Comparison of ENCODE assay signal across 10 cellular contexts in the genomic region with DNA sequence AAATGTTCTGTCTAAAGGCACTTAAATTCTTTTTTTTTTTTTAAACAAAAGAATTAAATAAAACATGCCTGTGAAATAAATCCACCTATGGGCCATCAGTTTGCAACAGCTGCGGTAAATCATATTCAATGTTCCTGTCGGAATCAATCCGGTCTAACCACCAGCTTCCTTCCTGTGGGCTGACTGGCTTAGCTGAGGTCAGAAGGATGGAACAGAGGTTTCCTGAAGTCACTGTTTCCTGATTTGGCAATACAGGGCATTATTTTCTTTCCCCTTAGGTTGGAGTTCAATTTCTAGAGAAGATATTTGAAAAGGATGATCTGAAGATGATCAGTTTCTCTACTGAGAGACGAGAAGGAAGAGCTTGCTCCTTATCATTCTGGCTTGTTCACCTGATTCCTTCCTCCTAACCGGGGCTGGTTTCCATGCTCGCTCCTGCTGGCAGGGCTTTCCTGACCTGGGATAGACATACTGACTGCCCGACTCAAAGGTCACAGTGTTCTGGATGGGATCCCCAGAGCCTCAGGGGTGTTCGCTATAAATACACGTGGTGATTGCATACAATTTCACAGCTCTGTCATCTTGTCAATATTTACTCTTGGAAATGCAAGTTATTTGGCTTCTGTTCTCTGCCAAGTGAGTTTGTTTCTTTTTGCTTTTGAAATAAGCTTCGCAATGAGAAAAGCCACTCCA. TPM values are rescaled to one million over a fixed set of nuclear protein-coding genes. Genes with fewer than 3 reads are reported as not detected.
DNase-seq lines count a peak whose midpoint lies in the region; ATAC-seq, FAIRE-seq and TF ChIP-seq lines count a peak whose summit lies in the region.
"Had no signal": no experiment of that assay in that cellular context is flagged by ENCODE, and none has a peak within 500 bp of the region (broad histone marks: within the 10 kb centered on the region; RNA-seq: fewer than 3 reads in every experiment).

No MANE protein-coding gene starts in this region.

- FAIRE-seq in K562 (lab: Jason Lieb, UNC) (no peak), HepG2 (lab: Jason Lieb, UNC) (peak; percentile 74)

- DNase-seq in AML-193 (lab: John Stamatoyannopoulos, UW) (peak; percentile 30 to 41), HT1080 (ENCODE audit: low read depth) (peak; percentile 80), K562 (ENCODE audit: extremely low read depth in 1 of 4, low spot score in 3 of 4) (no peak), HepG2 (ENCODE audit: low spot score) (peak; percentile 73), NCI-H1105 (lab: John Stamatoyannopoulos, UW) (no peak), NCI-H1048 (lab: John Stamatoyannopoulos, UW) (no peak), Peyer's patch (no peak), hypothalamus (lab: John Stamatoyannopoulos, UW) (no peak)
- DNase-seq: stimulated activated naive CD8-positive, alpha-beta T cell treated with anti-CD3 and anti-CD28 coated beads, Interleukin-15, Interleukin-2, amounts not matched to agents 100 U/mL and 50 U/mL, for 24 hours had no signal

- TF ChIP-seq CTCF in K562 (IDR thresholded peaks at IDR 0.05 in 2 of 3, conservative IDR thresholded peaks at IDR 0.05 in 1 of 3; ENCODE audit: insufficient read depth in 2 of 3, low read depth in 1 of 3, low read length in 3 of 3) (no peak), HepG2 (CRISPR knock-in tag; IDR thresholded peaks at IDR 0.05) (no peak), Peyer's patch (IDR thresholded peaks at IDR 0.05) (no peak)

- H3K4me2 ChIP-seq in K562 (ENCODE audit: insufficient read depth, low read length) (no peak overlapping the region), HepG2 (ENCODE audit: low read depth, low read length) (peak overlapping the region; percentile 69)

- H3K4me3 ChIP-seq in K562 (no peak overlapping the region), HepG2 (replicated peaks in 1 of 3; ENCODE audit: insufficient read depth in 1 of 3, low read depth in 2 of 3, low read length in 3 of 3) (peak overlapping the region in 2 of 3 experiments; percentile 19 to 24; a peak in 4 of 6 replicates), Peyer's patch (no peak overlapping the region)

- ATAC-seq in K562 (no peak), HepG2 (peak; percentile 100)
- ATAC-seq: stimulated activated naive CD8-positive, alpha-beta T cell treated with anti-CD3 and anti-CD28 coated beads, Interleukin-15, Interleukin-2, amounts not matched to agents 100 U/mL and 50 U/mL, for 24 hours had no signal

- CTCF ChIA-PET in K562 (lab: Yijun Ruan, JAX; ENCODE audit: low intra/inter-chr PET ratio) (no interaction called here), HepG2 (lab: Yijun Ruan, JAX; ENCODE audit: low intra/inter-chr PET ratio, low total read pairs) (no interaction called here)

- no peak for TF ChIP-seq RAD21 in K562 (CRISPR knock-in tag; conservative IDR thresholded peaks at IDR 0.05 in 1 of 2, IDR thresholded peaks at IDR 0.05 in 1 of 2)
- TF ChIP-seq RAD21 in HepG2 (CRISPR knock-in tag; IDR thresholded peaks at IDR 0.05): no peak

- H3K79me2 ChIP-seq in K562 (ENCODE audit: control insufficient read depth, insufficient read depth, low read length): no peaks in the 10 kb centered on the region
- H3K79me2 ChIP-seq in HepG2 (ENCODE audit: insufficient read depth, low read length): no peaks in the 10 kb centered on the region

- H3K9me3 ChIP-seq in K562 (replicated peaks; ENCODE audit: control insufficient read depth, insufficient read depth, low read depth, low read length) (no peaks in the 10 kb centered on the region), HepG2 (ENCODE audit: low read length) (no peaks in the 10 kb centered on the region), Peyer's patch (no peaks in the 10 kb centered on the region)
- H3K9me3 ChIP-seq: neutrophil had no signal

- in situ Hi-C loops in K562 (cut with MboI): no loop called here
- in situ Hi-C loops in HepG2 (cut with HindIII; ENCODE audit: extremely low pct_ligation_motif_present, low pct_unique_long_range_greater_than_20kb): loop anchor here (10.0 kb wide), 1 partner anchor 81 kb away; no protein-coding TSS in a partner anchor

- intact Hi-C loops in K562 (cut with micrococcal nuclease): no loop called here
- intact Hi-C loops in HepG2 (cut with micrococcal nuclease; ENCODE audit: unreplicated experiment): loop anchor here (5.0 kb wide), 1 partner anchor 41 kb away; the partner anchor contains the start of gene CCDC110

- H4K20me1 ChIP-seq in K562 (replicated peaks; ENCODE audit: control insufficient read depth, insufficient read depth, low read length) (no peaks in the 10 kb centered on the region), HepG2 (ENCODE audit: insufficient read depth, low read length) (no peaks in the 10 kb centered on the region)

- BruUV-seq in K562 (replicated peaks; lab: Mats Ljungman, UMichigan) (no TSS peak), HepG2 (replicated peaks; lab: Mats Ljungman, UMichigan) (TSS peak; percentile 64)

- H3K9ac ChIP-seq in K562 (ENCODE audit: insufficient read depth in 1 of 2, low read depth in 2 of 2, low read length in 2 of 2) (no peak overlapping the region), HepG2 (ENCODE audit: insufficient read depth, low read depth, low read length) (peak overlapping the region; percentile 38; the same call in 1 of the 2 replicates)

- TF ChIP-seq POLR2A in K562 (conservative IDR thresholded peaks at IDR 0.05) (no peak), HepG2 (IDR thresholded peaks at IDR 0.05; ENCODE audit: insufficient read depth in 1 of 2, low read depth in 2 of 2, low read length in 2 of 2) (no peak), Peyer's patch (IDR thresholded peaks at IDR 0.05) (no peak)

- no peaks in the 10 kb centered on the region for H3K4me1 ChIP-seq in K562 (replicated peaks in 1 of 2; ENCODE audit: control insufficient read depth in 2 of 2, insufficient read depth in 2 of 2, low read length in 2 of 2)
- peaks cover 23% of the 10 kb centered on the region for H3K4me1 ChIP-seq in HepG2 (ENCODE audit: insufficient read depth, low read length)
- H3K4me1 ChIP-seq in Peyer's patch: peaks cover 0 to 15% (median 0%) of the 10 kb centered on the region in 4 donors

- H3K27ac ChIP-seq in K562 (ENCODE audit: extremely low read depth, low read depth, low read length) (no peak overlapping the region), HepG2 (ENCODE audit: extremely low read length, insufficient read depth, low read length) (peak overlapping the region; percentile 59), Peyer's patch (peak overlapping the region in 1 of 4 donors; percentile 40)
- H3K27ac ChIP-seq: neutrophil had no signal

- H2AFZ ChIP-seq in K562 (ENCODE audit: low read depth, low read length) (no peak overlapping the region), HepG2 (ENCODE audit: low read length) (no peak overlapping the region)

- H3K27me3 ChIP-seq in K562 (ENCODE audit: control insufficient read depth in 2 of 2, insufficient read depth in 2 of 2, low read length in 2 of 2): peaks cover 33 to 47% of the 10 kb centered on the region in 2 experiments
- no peaks in the 10 kb centered on the region for H3K27me3 ChIP-seq in HepG2 (ENCODE audit: control insufficient read depth in 1 of 2, insufficient read depth in 2 of 2, low read length in 2 of 2)
- no peaks in the 10 kb centered on the region for H3K27me3 ChIP-seq in Peyer's patch

- TF ChIP-seq EP300 in K562 (IDR thresholded peaks at IDR 0.05; ENCODE audit: low read length): no peak
- TF ChIP-seq EP300 in HepG2 (IDR thresholded peaks at IDR 0.05; ENCODE audit: low read depth in 2 of 2, low read length in 2 of 2): no peak; a peak in 1 of 4 replicates
- no peak; the same call in 1 of the 2 replicates for TF ChIP-seq EP300 in HepG2 (CRISPR knock-in tag; IDR thresholded peaks at IDR 0.05; ENCODE audit: borderline replicate concordance)

- 5% methylated on average over 10 of the region's 10 CpGs for WGBS in K562 (ENCODE audit: insufficient coverage, low coverage, missing lambda C conversion rate)
- WGBS in HepG2 (ENCODE audit: low lambda C conversion rate): 10% methylated on average over 10 of the region's 10 CpGs

- POLR2A ChIA-PET in K562 (lab: Yijun Ruan, JAX) (interaction anchor here (0.8 to 0.9 kb wide), 2 partner anchors 14 to 190 kb away, joined by 3 read pairs; no protein-coding TSS in a partner anchor), HepG2 (lab: Yijun Ruan, JAX) (interaction anchor here (1.2 to 1.5 kb wide), 6 partner anchors 10 to 53 kb away, joined by 3 to 8 read pairs (median 4); partner anchors contain the start of gene PDLIM3)

- no peaks in the 10 kb centered on the region for H3K36me3 ChIP-seq in K562 (ENCODE audit: control insufficient read depth, insufficient read depth, low read length)
- no peaks in the 10 kb centered on the region for H3K36me3 ChIP-seq in HepG2 (replicated peaks in 1 of 2; ENCODE audit: control insufficient read depth in 1 of 2, insufficient read depth in 2 of 2, low read length in 2 of 2)
- H3K36me3 ChIP-seq in Peyer's patch: no peaks in the 10 kb centered on the region
- H3K36me3 ChIP-seq: neutrophil had no signal

- H3K9me1 ChIP-seq in K562 (ENCODE audit: control insufficient read depth, insufficient read depth, low read length): no peaks in the 10 kb centered on the region

RNA-seq across cellular contexts. Expression of gene PDLIM3, which starts 21.7 kb away (rescaled TPM):
- total RNA-seq in HT1080 (2014; rRNA removed; shearing (Covaris generic)): 11.4 and 16.3 TPM in 2 replicates
- polyA plus RNA-seq in HT1080 (2015; cell fraction: cytosol; rRNA removed): 4.5 and 4.9 TPM in 2 replicates
- 6.3 and 9.0 TPM in 2 replicates for polyA plus RNA-seq in HT1080 (2015; cell fraction: nucleus; rRNA removed)
- total RNA-seq in K562 (2011; cell fraction: chromatin; rRNA removed; ENCODE audit: low replicate concordance): not detected in 2 replicates
- total RNA-seq in K562 (2011; cell fraction: nucleolus; rRNA removed): not detected in 2 replicates
- total RNA-seq in K562 (2011; cell fraction: nucleoplasm; rRNA removed): not detected in 2 replicates
- 0.12 TPM in 1 of 2 replicates, not detected in the other for total RNA-seq in K562 (2014; rRNA removed)
- total RNA-seq in K562 (2014; rRNA removed; fragmentation: Illumina TruSeq; extraction: Trizol): not detected in 2 replicates
- total RNA-seq in K562 (2015; rRNA removed; fragmentation: Illumina TruSeq; extraction: Trizol): not detected in 2 replicates
- total RNA-seq in K562 (2021): not detected in 2 replicates
- polyA plus RNA-seq in K562 (2011; rRNA removed): not detected in 2 replicates
- polyA plus RNA-seq in K562 (2011; cell fraction: cytosol; rRNA removed): not detected in 2 replicates
- not detected in 2 replicates for polyA plus RNA-seq in K562 (2011; cell fraction: nucleus; rRNA removed)
- polyA plus RNA-seq in K562 (2012): 0.04 and 0.14 TPM in 2 replicates
- not detected in 2 replicates for polyA plus RNA-seq in K562 (2014; fragmentation: Illumina TruSeq; extraction: Trizol)
- under 1 TPM in 1 of 2 experiments, not detected in 1; 0.06 TPM for polyA plus RNA-seq in K562 (2014; fragmentation: Nextera tagmentation; extraction: Ambion mirVana)
- not detected in 2 replicates for polyA plus RNA-seq in K562 (2014; rRNA removed)
- not detected in 2 replicates for polyA minus RNA-seq in K562 (2011; rRNA and poly(A)+ RNA removed)
- polyA minus RNA-seq in K562 (2011; cell fraction: cytosol; rRNA and poly(A)+ RNA removed): not detected in 2 replicates
- polyA minus RNA-seq in K562 (2011; cell fraction: nucleus; rRNA and poly(A)+ RNA removed): not detected in 2 replicates
- total RNA-seq in HepG2 (2016; rRNA removed; fragmentation: Illumina TruSeq; extraction: Trizol): 5.9 and 6.3 TPM in 2 replicates
- 2.5 and 3.1 TPM in 2 replicates for total RNA-seq in HepG2 (2016; cell fraction: cytosol; rRNA removed; fragmentation: Illumina TruSeq; extraction: Trizol; ENCODE audit: low read depth)
- 6.4 and 8.1 TPM in 2 replicates for total RNA-seq in HepG2 (2016; cell fraction: insoluble cytoplasmic fraction; rRNA removed; fragmentation: Illumina TruSeq; extraction: Trizol)
- total RNA-seq in HepG2 (2016; cell fraction: membrane; rRNA removed; fragmentation: Illumina TruSeq; extraction: Trizol): 5.3 TPM in 2 replicates
- 5.3 and 5.9 TPM in 2 replicates for total RNA-seq in HepG2 (2016; cell fraction: nucleus; rRNA removed; fragmentation: Illumina TruSeq; extraction: Trizol)
- 14.0 and 14.8 TPM in 2 replicates for polyA plus RNA-seq in HepG2 (2011; rRNA removed)
- 14.0 and 16.0 TPM in 2 replicates for polyA plus RNA-seq in HepG2 (2011; cell fraction: cytosol; rRNA removed)
- polyA plus RNA-seq in HepG2 (2011; cell fraction: nucleus; rRNA removed): 10.4 and 14.3 TPM in 2 replicates
- polyA plus RNA-seq in HepG2 (2012): 3.0 and 13.6 TPM in 2 replicates
- 3.0 and 3.2 TPM in 2 replicates for polyA plus RNA-seq in HepG2 (2016; cell fraction: cytosol; fragmentation: Illumina TruSeq; extraction: Trizol; ENCODE audit: low read depth)
- polyA plus RNA-seq in HepG2 (2016; cell fraction: insoluble cytoplasmic fraction; fragmentation: Illumina TruSeq; extraction: Trizol; ENCODE audit: low read depth): 7.6 and 8.1 TPM in 2 replicates
- polyA plus RNA-seq in HepG2 (2016; cell fraction: membrane; fragmentation: Illumina TruSeq; extraction: Trizol; ENCODE audit: low read depth): 3.8 and 4.4 TPM in 2 replicates
- 4.3 and 4.8 TPM in 2 replicates for polyA plus RNA-seq in HepG2 (2016; cell fraction: nucleus; fragmentation: Illumina TruSeq; extraction: Trizol; ENCODE audit: insufficient read depth, low read depth)
- polyA minus RNA-seq in HepG2 (2011; rRNA and poly(A)+ RNA removed; ENCODE audit: low replicate concordance): 6.4 and 20.2 TPM in 2 replicates
- 8.4 and 8.7 TPM in 2 replicates for polyA minus RNA-seq in HepG2 (2011; cell fraction: cytosol; rRNA and poly(A)+ RNA removed)
- 17.7 and 18.2 TPM in 2 replicates for polyA minus RNA-seq in HepG2 (2011; cell fraction: nucleus; rRNA and poly(A)+ RNA removed)
- 10 to 100 TPM; 15.1 to 73.0 (median 45.2) TPM for total RNA-seq in Peyer's patch

RNA-seq across cellular contexts. Expression of gene CCDC110, which starts 42.1 kb away (rescaled TPM):
- total RNA-seq in HT1080 (2014; rRNA removed; shearing (Covaris generic)): 0.37 TPM in 1 of 2 replicates, not detected in the other
- 0.62 and 0.67 TPM in 2 replicates for polyA plus RNA-seq in HT1080 (2015; cell fraction: cytosol; rRNA removed)
- 0.29 and 1.2 TPM in 2 replicates for polyA plus RNA-seq in HT1080 (2015; cell fraction: nucleus; rRNA removed)
- not detected in 2 replicates for total RNA-seq in K562 (2011; cell fraction: chromatin; rRNA removed; ENCODE audit: low replicate concordance)
- total RNA-seq in K562 (2011; cell fraction: nucleolus; rRNA removed): not detected in 2 replicates
- not detected in 2 replicates for total RNA-seq in K562 (2011; cell fraction: nucleoplasm; rRNA removed)
- total RNA-seq in K562 (2014; rRNA removed) (not detected in 2 replicates), K562 (2014; rRNA removed; fragmentation: Illumina TruSeq; extraction: Trizol) (0.07 and 0.22 TPM in 2 replicates), K562 (2015; rRNA removed; fragmentation: Illumina TruSeq; extraction: Trizol) (not detected in 2 replicates), K562 (2021) (0.25 TPM in 1 of 2 replicates, not detected in the other), HepG2 (2016; rRNA removed; fragmentation: Illumina TruSeq; extraction: Trizol) (not detected in 2 replicates), Peyer's patch (under 1 TPM in 2 of 4 donors, not detected in 2; 0.80 to 0.88 TPM)
- polyA plus RNA-seq in K562 (2011; rRNA removed) (0.35 TPM in 1 of 2 replicates, not detected in the other), K562 (2014; fragmentation: Illumina TruSeq; extraction: Trizol) (0.16 and 0.37 TPM in 2 replicates), K562 (2014; fragmentation: Nextera tagmentation; extraction: Ambion mirVana) (under 1 TPM in 1 of 2 experiments, not detected in 1; 0.04 TPM), K562 (2014; rRNA removed) (0.04 TPM in 1 of 2 replicates, not detected in the other), HepG2 (2011; rRNA removed) (not detected in 2 replicates)
- polyA plus RNA-seq in K562 (2011; cell fraction: cytosol; rRNA removed): 0.10 TPM in 1 of 2 replicates, not detected in the other
- polyA plus RNA-seq in K562 (2011; cell fraction: nucleus; rRNA removed): 0.20 TPM in 1 of 2 replicates, not detected in the other
- 0.07 and 0.15 TPM in 2 replicates for polyA plus RNA-seq in K562 (2012)
- polyA minus RNA-seq in K562 (2011; rRNA and poly(A)+ RNA removed): 0.15 TPM in 1 of 2 replicates, not detected in the other
- polyA minus RNA-seq in K562 (2011; cell fraction: cytosol; rRNA and poly(A)+ RNA removed): not detected in 2 replicates
- 0.11 TPM in 1 of 2 replicates, not detected in the other for polyA minus RNA-seq in K562 (2011; cell fraction: nucleus; rRNA and poly(A)+ RNA removed)
- not detected in 2 replicates for total RNA-seq in HepG2 (2016; cell fraction: cytosol; rRNA removed; fragmentation: Illumina TruSeq; extraction: Trizol; ENCODE audit: low read depth)
- total RNA-seq in HepG2 (2016; cell fraction: insoluble cytoplasmic fraction; rRNA removed; fragmentation: Illumina TruSeq; extraction: Trizol): not detected in 2 replicates
- not detected in 2 replicates for total RNA-seq in HepG2 (2016; cell fraction: membrane; rRNA removed; fragmentation: Illumina TruSeq; extraction: Trizol)
- total RNA-seq in HepG2 (2016; cell fraction: nucleus; rRNA removed; fragmentation: Illumina TruSeq; extraction: Trizol): not detected in 2 replicates
- 0.06 TPM in 1 of 2 replicates, not detected in the other for polyA plus RNA-seq in HepG2 (2011; cell fraction: cytosol; rRNA removed)
- polyA plus RNA-seq in HepG2 (2011; cell fraction: nucleus; rRNA removed): not detected in 2 replicates
- polyA plus RNA-seq in HepG2 (2012): 0.16 and 0.35 TPM in 2 replicates
- polyA plus RNA-seq in HepG2 (2016; cell fraction: cytosol; fragmentation: Illumina TruSeq; extraction: Trizol; ENCODE audit: low read depth): not detected in 2 replicates
- polyA plus RNA-seq in HepG2 (2016; cell fraction: insoluble cytoplasmic fraction; fragmentation: Illumina TruSeq; extraction: Trizol; ENCODE audit: low read depth): not detected in 2 replicates
- not detected in 2 replicates for polyA plus RNA-seq in HepG2 (2016; cell fraction: membrane; fragmentation: Illumina TruSeq; extraction: Trizol; ENCODE audit: low read depth)
- polyA plus RNA-seq in HepG2 (2016; cell fraction: nucleus; fragmentation: Illumina TruSeq; extraction: Trizol; ENCODE audit: insufficient read depth, low read depth): not detected in 2 replicates
- polyA minus RNA-seq in HepG2 (2011; rRNA and poly(A)+ RNA removed; ENCODE audit: low replicate concordance): not detected in 2 replicates
- not detected in 2 replicates for polyA minus RNA-seq in HepG2 (2011; cell fraction: cytosol; rRNA and poly(A)+ RNA removed)
- polyA minus RNA-seq in HepG2 (2011; cell fraction: nucleus; rRNA and poly(A)+ RNA removed): not detected in 2 replicates

Comparison
In these comparisons a context has a peak if more than half of its experiments do, and no peak if none do; other contexts are left out.
1. DNase-seq: peak in AML-193 (2 of 2), HT1080 (single experiment) and HepG2 (single experiment); none in K562 (0 of 4), NCI-H1105 (single experiment), NCI-H1048 (single experiment), Peyer's patch (0 of 3) and hypothalamus (0 of 51).
2. H3K4me3 ChIP-seq: peak in HepG2 (2 of 3); none in K562 (single experiment) and Peyer's patch (0 of 4).